In genomic region chr9:135514342-135515082, GRCh38 we compare ENCODE assay signal across 22 cellular contexts. TPM values are rescaled to one million over a fixed set of nuclear protein-coding genes. Genes with fewer than 3 reads are reported as not detected.
A peak's percentile ranks its signal among the peaks of the same experiment; 100 is the strongest.
DNase-seq lines count a peak whose midpoint lies in the region; ATAC-seq and FAIRE-seq lines count a peak whose summit lies in the region.
"Had no signal": no experiment of that assay in that cellular context is flagged by ENCODE, and none has a peak within 500 bp of the region (broad histone marks: within the 10 kb centered on the region; RNA-seq: fewer than 3 reads in every experiment).

No MANE protein-coding gene starts in this region.

- H3K36me3 ChIP-seq in effector memory CD4-positive, alpha-beta T cell (ENCODE audit: control insufficient read depth, insufficient read depth, low read length): no peaks in the 10 kb centered on the region

- no peak overlapping the region for H3K4me3 ChIP-seq in effector memory CD4-positive, alpha-beta T cell (ENCODE audit: insufficient read depth, low read depth, low read length, poor library complexity, severe bottlenecking)

- H3K9me3 ChIP-seq in effector memory CD4-positive, alpha-beta T cell (ENCODE audit: control insufficient read depth, low read length): no peaks in the 10 kb centered on the region

- H3K4me1 ChIP-seq in effector memory CD4-positive, alpha-beta T cell (ENCODE audit: control insufficient read depth, insufficient read depth, low read length, poor library complexity, severe bottlenecking): no peaks in the 10 kb centered on the region

- intact Hi-C loops in cardiac septum (cut with DNase I): no loop called here
- intact Hi-C loops in Right ventricle myocardium inferior (cut with DNase I): no loop called here
- intact Hi-C loops in sciatic nerve (cut with DNase I): no loop called here

- no peak for ATAC-seq in Right ventricle myocardium inferior
- no peak for ATAC-seq in sciatic nerve

- no peaks in the 10 kb centered on the region for H3K27me3 ChIP-seq in effector memory CD4-positive, alpha-beta T cell (replicated peaks; ENCODE audit: control insufficient read depth, insufficient read depth, low read length, poor library complexity, severe bottlenecking)

- DNase-seq in cardiac septum (ENCODE audit: low spot score) (peak; percentile 54), Right ventricle myocardium inferior (ENCODE audit: missing footprints) (no peak), iPS-NIHi7 (ENCODE audit: extremely low spot score) (peak; percentile 4), sciatic nerve (ENCODE audit: low spot score) (peak; percentile 32), urothelium cell line (ENCODE audit: low spot score) (no peak), mucosa of gallbladder (ENCODE audit: low spot score) (no peak)
- DNase-seq in effector memory CD4-positive, alpha-beta T cell: no peak
- DNase-seq: GF-D8; HFFc6; KBM-7; MV-4-11; NCI-H1417; NCI-H187 treated with DMSO at 0.1 percent for 48 hours; NCI-H446; NK-92 treated with Interleukin-12 subunit alpha and Interleukin-12 subunit beta, amount 100 ng/mL, for 24 hours; OCI-M1 had no signal

- no peak for FAIRE-seq in urothelium cell line (lab: Jason Lieb, UNC)
- FAIRE-seq: GM19239 had no signal

- H3K27ac ChIP-seq in effector memory CD4-positive, alpha-beta T cell (ENCODE audit: insufficient read depth, low read length, poor library complexity, severe bottlenecking): no peak overlapping the region
- H3K27ac ChIP-seq: C4-2B had no signal

RNA-seq across cellular contexts. Expression of gene LCN1, which starts 6.7 kb away (rescaled TPM):
- not detected for total RNA-seq in cardiac septum
- not detected for total RNA-seq in Right ventricle myocardium inferior
- total RNA-seq in sciatic nerve: not detected
- not detected for total RNA-seq in mucosa of gallbladder
- total RNA-seq: A673, Daoy, H4, RPMI7951 had no signal

RNA-seq across cellular contexts. Expression of gene MRPS2, which starts 14.0 kb away (rescaled TPM):
- total RNA-seq in cardiac septum (37.2 TPM), Right ventricle myocardium inferior (43.3 TPM), sciatic nerve (17.5 TPM), mucosa of gallbladder (29.3 TPM)

RNA-seq across cellular contexts. Expression of gene OBP2A, which starts 31.4 kb away (rescaled TPM):
- total RNA-seq in cardiac septum (not detected), Right ventricle myocardium inferior (not detected), sciatic nerve (not detected), mucosa of gallbladder (not detected)
- total RNA-seq: A673, Daoy, H4, HFFc6, RPMI7951 had no signal

RNA-seq across cellular contexts. Expression of gene PPP1R26, which starts 34.9 kb away (rescaled TPM):
- 26.3 TPM for total RNA-seq in cardiac septum
- 18.5 TPM for total RNA-seq in Right ventricle myocardium inferior
- total RNA-seq in sciatic nerve: 13.9 TPM
- 23.3 TPM for total RNA-seq in mucosa of gallbladder

RNA-seq across cellular contexts. Expression of gene PAEP, which starts 47.0 kb away (rescaled TPM):
- total RNA-seq in cardiac septum (not detected), Right ventricle myocardium inferior (not detected), sciatic nerve (not detected), mucosa of gallbladder (not detected)
- total RNA-seq: A673, Daoy, HFFc6, RPMI7951 had no signal

Comparison
In these comparisons a context has a peak if more than half of its experiments do, and no peak if none do; other contexts are left out.
1. DNase-seq: peak in cardiac septum (single experiment), iPS-NIHi7 (single experiment) and sciatic nerve (single experiment); none in Right ventricle myocardium inferior (single experiment), urothelium cell line (single experiment), effector memory CD4-positive, alpha-beta T cell (0 of 3) and mucosa of gallbladder (single experiment).